ENCODE assay signal across 24 cellular contexts in the genomic region with DNA sequence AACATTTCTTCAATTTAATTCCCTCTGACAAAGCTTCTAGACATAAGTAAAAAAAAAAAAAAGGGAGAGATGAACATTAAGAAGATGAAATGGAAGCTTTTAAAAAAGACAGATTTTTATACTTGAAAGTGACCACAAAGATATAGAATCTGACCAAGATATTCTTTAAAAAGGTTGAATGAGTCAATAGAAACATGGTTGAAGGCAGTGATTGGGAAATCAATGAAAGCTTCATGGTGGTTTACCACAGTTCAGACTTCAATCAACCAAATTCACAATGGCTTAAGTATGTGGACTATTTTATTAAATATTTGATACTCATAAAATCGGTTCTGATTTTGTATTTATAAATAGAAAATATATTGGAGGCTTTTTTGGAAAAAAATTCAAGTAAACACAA.
"Had no signal": no experiment of that assay in that cellular context is flagged by ENCODE, and none has a peak within 500 bp of the region (broad histone marks: within the 10 kb centered on the region; RNA-seq: fewer than 3 reads in every experiment).

No MANE protein-coding gene starts in this region.

- H3K4me2 ChIP-seq: KMS-11 had no signal

- DNase-seq: Kasumi-1, MV-4-11, NCI-H1092, NCI-H1105 treated with DMSO at 0.1 percent for 48 hours, NCI-H1417 treated with DMSO at 0.1 percent for 48 hours, NCI-H187, NCI-H2029, NCI-H2081 treated with DMSO at 0.1 percent for 48 hours, NCI-H2171, NCI-H226, NCI-H446, NCI-H510A, NCI-H524 treated with DMSO at 0.1 percent for 48 hours, NCI-H69, NCI-H774, Right ventricle myocardium superior, RPMI8226, SIG-M5 had no signal

- H3K27ac Mint-ChIP-seq: IgD-negative memory B cell had no signal

- ATAC-seq: K562 had no signal

- H3K9ac ChIP-seq: KMS-11 had no signal

- H3K4me3 Mint-ChIP-seq: IgD-negative memory B cell had no signal

- H3K4me1 ChIP-seq: SJSA1 had no signal

- H3K4me1 Mint-ChIP-seq: IgD-negative memory B cell had no signal

- H3K27me3 Mint-ChIP-seq: IgD-negative memory B cell had no signal

- H3K36me3 ChIP-seq: SJSA1 had no signal

- H3K27me3 ChIP-seq: SJSA1 had no signal

- H3K36me3 Mint-ChIP-seq: IgD-negative memory B cell had no signal

- H3K4me3 ChIP-seq: K562, SJSA1, SK-N-MC had no signal

- H3K27ac ChIP-seq: HL-60, KMS-11, SJSA1, SK-N-MC had no signal

- H3K9me3 ChIP-seq: SJSA1 had no signal

- H3K9me3 Mint-ChIP-seq: IgD-negative memory B cell had no signal
